8 cellular contexts compared by ENCODE assay signal in genomic region chr5:160506006-160507004, GRCh38.
DNase-seq lines count a peak whose midpoint lies in the region; ATAC-seq and TF ChIP-seq lines count a peak whose summit lies in the region.

No MANE protein-coding gene starts in this region.

- no peak for TF ChIP-seq CTCF in GM12865 (IDR thresholded peaks at IDR 0.05; ENCODE audit: insufficient read depth, low read depth, low read length, missing control alignments)
- TF ChIP-seq CTCF in hepatocyte (IDR thresholded peaks at IDR 0.05; ENCODE audit: poor library complexity) = no peak

- no peak overlapping the region for H3K27ac ChIP-seq in hepatocyte

- H3K9me3 ChIP-seq in hepatocyte (ENCODE audit: low read depth) = no peaks in the 10 kb centered on the region

- DNase-seq in GM12865 (ENCODE audit: low read depth) (peak; percentile 83), MV-4-11 (lab: John Stamatoyannopoulos, UW) (peak; percentile 86), hepatocyte (ENCODE audit: low spot score) (peak; percentile 28), NCI-H1436 treated with DMSO at 0.1 percent for 48 hours (lab: John Stamatoyannopoulos, UW) (no peak), NCI-H1092 treated with DMSO at 0.1 percent for 48 hours (lab: John Stamatoyannopoulos, UW) (no peak)
- peak; percentile 80 for DNase-seq in activated T-helper 2 cell treated with anti-CD3 and anti-CD28 coated beads, Interferon-gamma antibody, Interleukin-2, Interleukin-4, amounts not matched to agents 10 μg/mL and 5 μg/mL and 100 μg/mL, durations not matched to agents 14 hours and 24 hours and 36 hours (ENCODE audit: low spot score)
- peak; percentile 41 to 61 for DNase-seq in stimulated activated CD4-positive, alpha-beta T cell treated with anti-CD3 and anti-CD28 coated beads, Interleukin-4, amount 100 ng/mL, for 4 hours

- no peaks in the 10 kb centered on the region for H3K36me3 Mint-ChIP-seq in activated T-helper 2 cell treated with anti-CD3 and anti-CD28 coated beads, Interferon-gamma antibody, Interleukin-2, Interleukin-4, amounts not matched to agents 10 μg/mL and 5 μg/mL and 100 μg/mL, durations not matched to agents 14 hours and 24 hours and 36 hours (ENCODE audit: low read depth)

- peak overlapping the region; percentile 66 for H3K4me3 Mint-ChIP-seq in activated T-helper 2 cell treated with anti-CD3 and anti-CD28 coated beads, Interferon-gamma antibody, Interleukin-2, Interleukin-4, amounts not matched to agents 10 μg/mL and 5 μg/mL and 100 μg/mL, durations not matched to agents 14 hours and 24 hours and 36 hours (ENCODE audit: low read depth)

- ATAC-seq in GM21786 (IDR thresholded peaks at IDR 0.05; ENCODE audit: unreplicated experiment) = peak; percentile 79

- H3K4me3 ChIP-seq in GM12865 (ENCODE audit: low read depth, low read length) = no peak overlapping the region
- H3K4me3 ChIP-seq in hepatocyte = no peak overlapping the region

- no peaks in the 10 kb centered on the region for H3K4me1 ChIP-seq in hepatocyte (ENCODE audit: insufficient read depth)

- H3K27ac Mint-ChIP-seq in activated T-helper 2 cell treated with anti-CD3 and anti-CD28 coated beads, Interferon-gamma antibody, Interleukin-2, Interleukin-4, amounts not matched to agents 10 μg/mL and 5 μg/mL and 100 μg/mL, durations not matched to agents 14 hours and 24 hours and 36 hours = peak overlapping the region; percentile 95

- no peaks in the 10 kb centered on the region for H3K36me3 ChIP-seq in hepatocyte (replicated peaks; ENCODE audit: insufficient read depth, low read depth)

- 80% methylated on average over 18 of the region's 18 CpGs for WGBS in hepatocyte (ENCODE audit: low lambda C conversion rate, missing lambda C conversion rate)

- intact Hi-C loops in activated T-helper 2 cell treated with anti-CD3 and anti-CD28 coated beads, Interferon-gamma antibody, Interleukin-2, Interleukin-4, amounts not matched to agents 10 μg/mL and 5 μg/mL and 100 μg/mL, durations not matched to agents 14 hours and 24 hours and 36 hours (cut with micrococcal nuclease) = loop anchor here (1.0 to 10.0 kb wide), 6 partner anchors 10 to 1041 kb away; partner anchors contain the start of gene GABRB2

- no peak overlapping the region for H3K4me2 ChIP-seq in hepatocyte

- no peaks in the 10 kb centered on the region for H3K27me3 Mint-ChIP-seq in activated T-helper 2 cell treated with anti-CD3 and anti-CD28 coated beads, Interferon-gamma antibody, Interleukin-2, Interleukin-4, amounts not matched to agents 10 μg/mL and 5 μg/mL and 100 μg/mL, durations not matched to agents 14 hours and 24 hours and 36 hours (ENCODE audit: low read depth)

- H3K9me3 Mint-ChIP-seq in activated T-helper 2 cell treated with anti-CD3 and anti-CD28 coated beads, Interferon-gamma antibody, Interleukin-2, Interleukin-4, amounts not matched to agents 10 μg/mL and 5 μg/mL and 100 μg/mL, durations not matched to agents 14 hours and 24 hours and 36 hours = no peaks in the 10 kb centered on the region

- no peaks in the 10 kb centered on the region for H4K20me1 ChIP-seq in hepatocyte (ENCODE audit: insufficient read depth, poor library complexity, severe bottlenecking)

- H3K9me2 ChIP-seq in hepatocyte (replicated peaks; ENCODE audit: insufficient read depth) = no peaks in the 10 kb centered on the region

- H3K4me1 Mint-ChIP-seq in activated T-helper 2 cell treated with anti-CD3 and anti-CD28 coated beads, Interferon-gamma antibody, Interleukin-2, Interleukin-4, amounts not matched to agents 10 μg/mL and 5 μg/mL and 100 μg/mL, durations not matched to agents 14 hours and 24 hours and 36 hours (ENCODE audit: low read depth) = peaks cover 45% of the 10 kb centered on the region

- no peak overlapping the region for H2AFZ ChIP-seq in hepatocyte

- no peaks in the 10 kb centered on the region for H3K79me2 ChIP-seq in hepatocyte

- H3K27me3 ChIP-seq in hepatocyte = no peaks in the 10 kb centered on the region

Comparison
In these comparisons a context has a peak if more than half of its experiments do, and no peak if none do; other contexts are left out.
1. DNase-seq: peak in GM12865 (single experiment), MV-4-11 (single experiment), activated T-helper 2 cell treated with anti-CD3 and anti-CD28 coated beads, Interferon-gamma antibody, Interleukin-2, Interleukin-4, amounts not matched to agents 10 μg/mL and 5 μg/mL and 100 μg/mL, durations not matched to agents 14 hours and 24 hours and 36 hours (single experiment), hepatocyte (single experiment) and stimulated activated CD4-positive, alpha-beta T cell treated with anti-CD3 and anti-CD28 coated beads, Interleukin-4, amount 100 ng/mL, for 4 hours (2 of 2); none in NCI-H1436 treated with DMSO at 0.1 percent for 48 hours (single experiment) and NCI-H1092 treated with DMSO at 0.1 percent for 48 hours (single experiment).